Comparison of ENCODE assay signal across 1 cellular context in genomic region chr5:56012281-56012963, GRCh38.
TF ChIP-seq lines count a peak whose summit lies in the region.

No MANE protein-coding gene starts in this region.

TF ChIP-seq in HepG2, 621 proteins besides CTCF, POLR2A, EP300 and RAD21 (continued from another document and continues in another):
- TF ChIP-seq, protein P1, sequence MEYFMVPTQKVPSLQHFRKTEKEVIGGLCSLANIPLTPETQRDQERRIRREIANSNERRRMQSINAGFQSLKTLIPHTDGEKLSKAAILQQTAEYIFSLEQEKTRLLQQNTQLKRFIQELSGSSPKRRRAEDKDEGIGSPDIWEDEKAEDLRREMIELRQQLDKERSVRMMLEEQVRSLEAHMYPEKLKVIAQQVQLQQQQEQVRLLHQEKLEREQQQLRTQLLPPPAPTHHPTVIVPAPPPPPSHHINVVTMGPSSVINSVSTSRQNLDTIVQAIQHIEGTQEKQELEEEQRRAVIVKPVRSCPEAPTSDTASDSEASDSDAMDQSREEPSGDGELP (IDR thresholded peaks at IDR 0.05; ENCODE audit: borderline replicate concordance, low read depth), result no peak
- TF ChIP-seq ZNF343 (CRISPR knock-in tag; IDR thresholded peaks at IDR 0.05), result no peak
- TF ChIP-seq ZNF382 (CRISPR knock-in tag; IDR thresholded peaks at IDR 0.05; ENCODE audit: borderline replicate concordance), result no peak
- TF ChIP-seq HCFC1 (IDR thresholded peaks at IDR 0.05; ENCODE audit: low read depth, low read length), result no peak
- peak; percentile 26; the same call in 1 of the 2 replicates for TF ChIP-seq NR2C2 (CRISPR knock-in tag; IDR thresholded peaks at IDR 0.05; ENCODE audit: borderline replicate concordance)
- no peak for TF ChIP-seq CENPX (CRISPR knock-in tag; IDR thresholded peaks at IDR 0.05)
- TF ChIP-seq ZNF749 (CRISPR knock-in tag; IDR thresholded peaks at IDR 0.05; ENCODE audit: borderline replicate concordance), result no peak
- no peak for TF ChIP-seq FOXJ3 (CRISPR knock-in tag; IDR thresholded peaks at IDR 0.05; ENCODE audit: borderline replicate concordance)
- TF ChIP-seq WIZ (CRISPR knock-in tag; IDR thresholded peaks at IDR 0.05), result no peak
- no peak for TF ChIP-seq FOXK1 (CRISPR knock-in tag; IDR thresholded peaks at IDR 0.05; ENCODE audit: borderline replicate concordance, low read depth)
- 0 out of 2 replicates have a peak, but pooled peaks have one; percentile 42 for TF ChIP-seq ZSCAN29 (CRISPR knock-in tag; conservative IDR thresholded peaks at IDR 0.05)
- TF ChIP-seq, protein P2, sequence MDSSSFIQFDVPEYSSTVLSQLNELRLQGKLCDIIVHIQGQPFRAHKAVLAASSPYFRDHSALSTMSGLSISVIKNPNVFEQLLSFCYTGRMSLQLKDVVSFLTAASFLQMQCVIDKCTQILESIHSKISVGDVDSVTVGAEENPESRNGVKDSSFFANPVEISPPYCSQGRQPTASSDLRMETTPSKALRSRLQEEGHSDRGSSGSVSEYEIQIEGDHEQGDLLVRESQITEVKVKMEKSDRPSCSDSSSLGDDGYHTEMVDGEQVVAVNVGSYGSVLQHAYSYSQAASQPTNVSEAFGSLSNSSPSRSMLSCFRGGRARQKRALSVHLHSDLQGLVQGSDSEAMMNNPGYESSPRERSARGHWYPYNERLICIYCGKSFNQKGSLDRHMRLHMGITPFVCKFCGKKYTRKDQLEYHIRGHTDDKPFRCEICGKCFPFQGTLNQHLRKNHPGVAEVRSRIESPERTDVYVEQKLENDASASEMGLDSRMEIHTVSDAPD (CRISPR knock-in tag; IDR thresholded peaks at IDR 0.05), result peak; percentile 78; the same call in 1 of the 2 replicates
- TF ChIP-seq ZBTB26 (CRISPR knock-in tag; IDR thresholded peaks at IDR 0.05; ENCODE audit: borderline replicate concordance), result no peak
- TF ChIP-seq, protein P3, sequence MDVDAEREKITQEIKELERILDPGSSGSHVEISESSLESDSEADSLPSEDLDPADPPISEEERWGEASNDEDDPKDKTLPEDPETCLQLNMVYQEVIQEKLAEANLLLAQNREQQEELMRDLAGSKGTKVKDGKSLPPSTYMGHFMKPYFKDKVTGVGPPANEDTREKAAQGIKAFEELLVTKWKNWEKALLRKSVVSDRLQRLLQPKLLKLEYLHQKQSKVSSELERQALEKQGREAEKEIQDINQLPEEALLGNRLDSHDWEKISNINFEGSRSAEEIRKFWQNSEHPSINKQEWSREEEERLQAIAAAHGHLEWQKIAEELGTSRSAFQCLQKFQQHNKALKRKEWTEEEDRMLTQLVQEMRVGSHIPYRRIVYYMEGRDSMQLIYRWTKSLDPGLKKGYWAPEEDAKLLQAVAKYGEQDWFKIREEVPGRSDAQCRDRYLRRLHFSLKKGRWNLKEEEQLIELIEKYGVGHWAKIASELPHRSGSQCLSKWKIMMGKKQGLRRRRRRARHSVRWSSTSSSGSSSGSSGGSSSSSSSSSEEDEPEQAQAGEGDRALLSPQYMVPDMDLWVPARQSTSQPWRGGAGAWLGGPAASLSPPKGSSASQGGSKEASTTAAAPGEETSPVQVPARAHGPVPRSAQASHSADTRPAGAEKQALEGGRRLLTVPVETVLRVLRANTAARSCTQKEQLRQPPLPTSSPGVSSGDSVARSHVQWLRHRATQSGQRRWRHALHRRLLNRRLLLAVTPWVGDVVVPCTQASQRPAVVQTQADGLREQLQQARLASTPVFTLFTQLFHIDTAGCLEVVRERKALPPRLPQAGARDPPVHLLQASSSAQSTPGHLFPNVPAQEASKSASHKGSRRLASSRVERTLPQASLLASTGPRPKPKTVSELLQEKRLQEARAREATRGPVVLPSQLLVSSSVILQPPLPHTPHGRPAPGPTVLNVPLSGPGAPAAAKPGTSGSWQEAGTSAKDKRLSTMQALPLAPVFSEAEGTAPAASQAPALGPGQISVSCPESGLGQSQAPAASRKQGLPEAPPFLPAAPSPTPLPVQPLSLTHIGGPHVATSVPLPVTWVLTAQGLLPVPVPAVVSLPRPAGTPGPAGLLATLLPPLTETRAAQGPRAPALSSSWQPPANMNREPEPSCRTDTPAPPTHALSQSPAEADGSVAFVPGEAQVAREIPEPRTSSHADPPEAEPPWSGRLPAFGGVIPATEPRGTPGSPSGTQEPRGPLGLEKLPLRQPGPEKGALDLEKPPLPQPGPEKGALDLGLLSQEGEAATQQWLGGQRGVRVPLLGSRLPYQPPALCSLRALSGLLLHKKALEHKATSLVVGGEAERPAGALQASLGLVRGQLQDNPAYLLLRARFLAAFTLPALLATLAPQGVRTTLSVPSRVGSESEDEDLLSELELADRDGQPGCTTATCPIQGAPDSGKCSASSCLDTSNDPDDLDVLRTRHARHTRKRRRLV (CRISPR knock-in tag; IDR thresholded peaks at IDR 0.05), result no peak
- TF ChIP-seq PTBP1 (IDR thresholded peaks at IDR 0.05; ENCODE audit: low read depth, low read length, poor library complexity, severe bottlenecking), result no peak
- no peak for TF ChIP-seq ZBTB7A (CRISPR knock-in tag; IDR thresholded peaks at IDR 0.05)
- peak; percentile 60; the same call in 1 of the 2 replicates for TF ChIP-seq RXRB (CRISPR knock-in tag; IDR thresholded peaks at IDR 0.05; ENCODE audit: borderline replicate concordance)
- TF ChIP-seq ZNF180 (CRISPR knock-in tag; IDR thresholded peaks at IDR 0.05; ENCODE audit: borderline replicate concordance, low read depth), result no peak
- no peak for TF ChIP-seq ZNF446 (CRISPR knock-in tag; IDR thresholded peaks at IDR 0.05)
- TF ChIP-seq ZFP36L2 (CRISPR knock-in tag; IDR thresholded peaks at IDR 0.05), result no peak
- TF ChIP-seq TBP (CRISPR knock-in tag; IDR thresholded peaks at IDR 0.05), result no peak
- TF ChIP-seq ZFP36L1 (CRISPR knock-in tag; IDR thresholded peaks at IDR 0.05), result peak; percentile 73; the same call in 1 of the 2 replicates
- TF ChIP-seq HOXA3 (CRISPR knock-in tag; IDR thresholded peaks at IDR 0.05), result peak; percentile 29; the same call in 1 of the 2 replicates
- TF ChIP-seq, protein P4, sequence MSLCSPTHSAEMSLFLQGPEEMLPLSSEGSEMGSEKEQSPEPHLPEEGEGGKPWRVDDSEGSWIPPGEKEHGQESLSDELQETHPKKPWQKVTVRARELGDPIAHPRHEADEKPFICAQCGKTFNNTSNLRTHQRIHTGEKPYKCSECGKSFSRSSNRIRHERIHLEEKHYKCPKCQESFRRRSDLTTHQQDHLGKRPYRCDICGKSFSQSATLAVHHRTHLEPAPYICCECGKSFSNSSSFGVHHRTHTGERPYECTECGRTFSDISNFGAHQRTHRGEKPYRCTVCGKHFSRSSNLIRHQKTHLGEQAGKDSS (CRISPR knock-in tag; IDR thresholded peaks at IDR 0.05; ENCODE audit: borderline replicate concordance, low read depth), result peak; percentile 21; the same call in 1 of the 2 replicates
- no peak for TF ChIP-seq SRF (IDR thresholded peaks at IDR 0.05; ENCODE audit: low read depth, low read length)
- no peak for TF ChIP-seq TBX2 (CRISPR knock-in tag; IDR thresholded peaks at IDR 0.05; ENCODE audit: borderline replicate concordance)
- TF ChIP-seq ZNF562 (CRISPR knock-in tag; IDR thresholded peaks at IDR 0.05; ENCODE audit: borderline replicate concordance), result no peak
- no peak; the same call in 1 of the 2 replicates for TF ChIP-seq HMG20A (CRISPR knock-in tag; IDR thresholded peaks at IDR 0.05; ENCODE audit: borderline replicate concordance)
- TF ChIP-seq DMAP1 (CRISPR knock-in tag; IDR thresholded peaks at IDR 0.05), result peak; percentile 51; the same call in 1 of the 2 replicates
- no peak for TF ChIP-seq ZSCAN20 (CRISPR knock-in tag; IDR thresholded peaks at IDR 0.05; ENCODE audit: borderline replicate concordance)
- no peak for TF ChIP-seq TAF1 (CRISPR knock-in tag; IDR thresholded peaks at IDR 0.05)
- no peak for TF ChIP-seq PITX1 (CRISPR knock-in tag; IDR thresholded peaks at IDR 0.05)
- no peak for TF ChIP-seq MEIS2 (CRISPR knock-in tag; IDR thresholded peaks at IDR 0.05)
- TF ChIP-seq, protein P5, sequence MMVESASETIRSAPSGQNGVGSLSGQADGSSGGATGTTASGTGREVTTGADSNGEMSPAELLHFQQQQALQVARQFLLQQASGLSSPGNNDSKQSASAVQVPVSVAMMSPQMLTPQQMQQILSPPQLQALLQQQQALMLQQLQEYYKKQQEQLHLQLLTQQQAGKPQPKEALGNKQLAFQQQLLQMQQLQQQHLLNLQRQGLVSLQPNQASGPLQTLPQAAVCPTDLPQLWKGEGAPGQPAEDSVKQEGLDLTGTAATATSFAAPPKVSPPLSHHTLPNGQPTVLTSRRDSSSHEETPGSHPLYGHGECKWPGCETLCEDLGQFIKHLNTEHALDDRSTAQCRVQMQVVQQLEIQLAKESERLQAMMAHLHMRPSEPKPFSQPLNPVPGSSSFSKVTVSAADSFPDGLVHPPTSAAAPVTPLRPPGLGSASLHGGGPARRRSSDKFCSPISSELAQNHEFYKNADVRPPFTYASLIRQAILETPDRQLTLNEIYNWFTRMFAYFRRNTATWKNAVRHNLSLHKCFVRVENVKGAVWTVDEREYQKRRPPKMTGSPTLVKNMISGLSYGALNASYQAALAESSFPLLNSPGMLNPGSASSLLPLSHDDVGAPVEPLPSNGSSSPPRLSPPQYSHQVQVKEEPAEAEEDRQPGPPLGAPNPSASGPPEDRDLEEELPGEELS (CRISPR knock-in tag; IDR thresholded peaks at IDR 0.05), result 0 out of 2 replicates have a peak, but pooled peaks have one; percentile 20
- no peak for TF ChIP-seq CCAR2 (optimal IDR thresholded peaks at IDR 0.05; ENCODE audit: low read depth, low read length)
- 0 out of 2 replicates have a peak, but pooled peaks have one; percentile 24 for TF ChIP-seq ZBED4 (CRISPR knock-in tag; IDR thresholded peaks at IDR 0.05; ENCODE audit: borderline replicate concordance)
- TF ChIP-seq ZNF644 (CRISPR knock-in tag; IDR thresholded peaks at IDR 0.05; ENCODE audit: low read depth), result peak; percentile 97
- peak; percentile 98 for TF ChIP-seq ZNF124 (CRISPR knock-in tag; IDR thresholded peaks at IDR 0.05)
- 0 out of 2 replicates have a peak, but pooled peaks have one; percentile 42 for TF ChIP-seq RARA (CRISPR knock-in tag; IDR thresholded peaks at IDR 0.05)
- no peak for TF ChIP-seq KDM3A (CRISPR knock-in tag; IDR thresholded peaks at IDR 0.05; ENCODE audit: low read depth)
- TF ChIP-seq ISL2 (CRISPR knock-in tag; IDR thresholded peaks at IDR 0.05), result no peak
- no peak for TF ChIP-seq ZFYVE20 (CRISPR knock-in tag; IDR thresholded peaks at IDR 0.05; ENCODE audit: borderline replicate concordance, low read depth)
- no peak for TF ChIP-seq SP1 (IDR thresholded peaks at IDR 0.05)
- 0 out of 2 replicates have a peak, but pooled peaks have one; percentile 15 for TF ChIP-seq SP1 (CRISPR knock-in tag; IDR thresholded peaks at IDR 0.05)
- TF ChIP-seq RORA (CRISPR knock-in tag; IDR thresholded peaks at IDR 0.05), result no peak
- TF ChIP-seq ZFAT (CRISPR knock-in tag; conservative IDR thresholded peaks at IDR 0.05), result no peak
- no peak for TF ChIP-seq ZNF33B (CRISPR knock-in tag; IDR thresholded peaks at IDR 0.05)
- 0 out of 2 replicates have a peak, but pooled peaks have one; percentile 32 for TF ChIP-seq NCOA2 (CRISPR knock-in tag; IDR thresholded peaks at IDR 0.05)
- peak; percentile 86 for TF ChIP-seq HDAC2 (CRISPR knock-in tag; IDR thresholded peaks at IDR 0.05)
- TF ChIP-seq ZNF350 (CRISPR knock-in tag; IDR thresholded peaks at IDR 0.05; ENCODE audit: borderline replicate concordance, low read depth), result no peak
- TF ChIP-seq FOXP1 (IDR thresholded peaks at IDR 0.05), result no peak
- peak; percentile 39; the same call in 1 of the 2 replicates for TF ChIP-seq FOXP1 (CRISPR knock-in tag; IDR thresholded peaks at IDR 0.05)
- TF ChIP-seq NR2F6 (IDR thresholded peaks at IDR 0.05), result no peak
- peak; percentile 39; the same call in 1 of the 2 replicates for TF ChIP-seq NR2F6 (CRISPR knock-in tag; IDR thresholded peaks at IDR 0.05)
- no peak for TF ChIP-seq ZNF589 (CRISPR knock-in tag; conservative IDR thresholded peaks at IDR 0.05)
- TF ChIP-seq KLF15 (CRISPR knock-in tag; IDR thresholded peaks at IDR 0.05; ENCODE audit: borderline replicate concordance), result no peak
- no peak for TF ChIP-seq ZBTB1 (CRISPR knock-in tag; IDR thresholded peaks at IDR 0.05; ENCODE audit: borderline replicate concordance)
- TF ChIP-seq MZF1 (CRISPR knock-in tag; IDR thresholded peaks at IDR 0.05; ENCODE audit: borderline replicate concordance), result no peak
- TF ChIP-seq HNRNPL (IDR thresholded peaks at IDR 0.05; ENCODE audit: low read depth, low read length), result no peak
- TF ChIP-seq CREM (IDR thresholded peaks at IDR 0.05), result peak; percentile 33; the same call in 1 of the 2 replicates
- no peak for TF ChIP-seq CREM (CRISPR knock-in tag; IDR thresholded peaks at IDR 0.05)
- TF ChIP-seq ELF3 (CRISPR knock-in tag; IDR thresholded peaks at IDR 0.05), result peak; percentile 83
- no peak for TF ChIP-seq SKI (IDR thresholded peaks at IDR 0.05; ENCODE audit: partially characterized antibody)
- peak; percentile 61; the same call in 1 of the 2 replicates for TF ChIP-seq CEBPG (CRISPR knock-in tag; IDR thresholded peaks at IDR 0.05)
- no peak for TF ChIP-seq TEAD2 (CRISPR knock-in tag; IDR thresholded peaks at IDR 0.05)
